Comparison of ENCODE assay signal across 1 cellular context in the genomic region with DNA sequence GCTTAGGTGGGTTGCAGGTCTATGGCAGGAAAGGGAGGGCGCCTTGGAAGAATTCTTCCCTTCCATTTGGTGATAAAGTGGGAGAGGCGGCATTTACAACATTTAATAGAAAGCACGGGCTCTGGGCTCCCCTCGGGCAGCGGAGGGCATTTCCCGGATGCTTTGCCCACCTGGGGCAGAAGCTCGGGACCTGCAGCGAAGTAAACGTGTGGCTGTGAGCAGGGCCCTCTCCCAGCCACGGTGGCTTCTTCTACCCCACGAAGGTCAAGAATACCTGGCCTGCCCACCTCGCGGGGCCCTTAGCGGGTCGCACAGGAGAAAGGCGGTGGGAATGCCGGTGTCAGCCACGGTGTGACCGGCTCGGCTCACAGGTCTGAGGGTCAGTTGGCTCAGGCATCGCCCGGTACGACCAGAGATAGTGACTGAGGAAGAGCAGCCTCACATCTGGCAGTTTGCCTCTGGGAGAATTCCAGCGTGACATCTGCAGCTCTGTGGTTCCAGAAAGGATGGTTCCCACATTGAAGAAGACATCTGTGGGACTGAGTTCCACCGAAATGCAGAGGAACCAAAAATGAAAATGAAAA.
TF ChIP-seq lines count a peak whose summit lies in the region.

No MANE protein-coding gene starts in this region.

TF ChIP-seq in HepG2, 621 proteins besides CTCF, POLR2A, EP300 and RAD21 (continued from another document and continues in another):
- TF ChIP-seq, protein P1, sequence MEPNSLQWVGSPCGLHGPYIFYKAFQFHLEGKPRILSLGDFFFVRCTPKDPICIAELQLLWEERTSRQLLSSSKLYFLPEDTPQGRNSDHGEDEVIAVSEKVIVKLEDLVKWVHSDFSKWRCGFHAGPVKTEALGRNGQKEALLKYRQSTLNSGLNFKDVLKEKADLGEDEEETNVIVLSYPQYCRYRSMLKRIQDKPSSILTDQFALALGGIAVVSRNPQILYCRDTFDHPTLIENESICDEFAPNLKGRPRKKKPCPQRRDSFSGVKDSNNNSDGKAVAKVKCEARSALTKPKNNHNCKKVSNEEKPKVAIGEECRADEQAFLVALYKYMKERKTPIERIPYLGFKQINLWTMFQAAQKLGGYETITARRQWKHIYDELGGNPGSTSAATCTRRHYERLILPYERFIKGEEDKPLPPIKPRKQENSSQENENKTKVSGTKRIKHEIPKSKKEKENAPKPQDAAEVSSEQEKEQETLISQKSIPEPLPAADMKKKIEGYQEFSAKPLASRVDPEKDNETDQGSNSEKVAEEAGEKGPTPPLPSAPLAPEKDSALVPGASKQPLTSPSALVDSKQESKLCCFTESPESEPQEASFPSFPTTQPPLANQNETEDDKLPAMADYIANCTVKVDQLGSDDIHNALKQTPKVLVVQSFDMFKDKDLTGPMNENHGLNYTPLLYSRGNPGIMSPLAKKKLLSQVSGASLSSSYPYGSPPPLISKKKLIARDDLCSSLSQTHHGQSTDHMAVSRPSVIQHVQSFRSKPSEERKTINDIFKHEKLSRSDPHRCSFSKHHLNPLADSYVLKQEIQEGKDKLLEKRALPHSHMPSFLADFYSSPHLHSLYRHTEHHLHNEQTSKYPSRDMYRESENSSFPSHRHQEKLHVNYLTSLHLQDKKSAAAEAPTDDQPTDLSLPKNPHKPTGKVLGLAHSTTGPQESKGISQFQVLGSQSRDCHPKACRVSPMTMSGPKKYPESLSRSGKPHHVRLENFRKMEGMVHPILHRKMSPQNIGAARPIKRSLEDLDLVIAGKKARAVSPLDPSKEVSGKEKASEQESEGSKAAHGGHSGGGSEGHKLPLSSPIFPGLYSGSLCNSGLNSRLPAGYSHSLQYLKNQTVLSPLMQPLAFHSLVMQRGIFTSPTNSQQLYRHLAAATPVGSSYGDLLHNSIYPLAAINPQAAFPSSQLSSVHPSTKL (CRISPR knock-in tag; IDR thresholded peaks at IDR 0.05), result 0 out of 2 replicates have a peak, but pooled peaks have one; percentile 6
- TF ChIP-seq NFKBIZ (CRISPR knock-in tag; IDR thresholded peaks at IDR 0.05) (no peak), ZBTB3 (CRISPR knock-in tag; IDR thresholded peaks at IDR 0.05; ENCODE audit: borderline replicate concordance, low read depth) (no peak), ZNF709 (CRISPR knock-in tag; IDR thresholded peaks at IDR 0.05) (0 out of 2 replicates have a peak, but pooled peaks have one; percentile 34), RELA (CRISPR knock-in tag; IDR thresholded peaks at IDR 0.05) (no peak), IKZF1 (IDR thresholded peaks at IDR 0.05) (no peak), ZFX (CRISPR knock-in tag; IDR thresholded peaks at IDR 0.05; ENCODE audit: low read depth) (peak; percentile 57; the same call in 1 of the 2 replicates), ZNF841 (CRISPR knock-in tag; IDR thresholded peaks at IDR 0.05; ENCODE audit: borderline replicate concordance) (no peak), ZBTB7A (CRISPR knock-in tag; IDR thresholded peaks at IDR 0.05) (no peak), TOE1 (CRISPR knock-in tag; IDR thresholded peaks at IDR 0.05) (no peak), NFIC (IDR thresholded peaks at IDR 0.05; ENCODE audit: low read length) (no peak), HNRNPL (IDR thresholded peaks at IDR 0.05; ENCODE audit: low read depth, low read length) (peak; percentile 92), U2AF2 (IDR thresholded peaks at IDR 0.05; ENCODE audit: low read depth, low read length) (no peak), NAIF1 (CRISPR knock-in tag; IDR thresholded peaks at IDR 0.05; ENCODE audit: borderline replicate concordance) (no peak), ZNF138 (CRISPR knock-in tag; IDR thresholded peaks at IDR 0.05; ENCODE audit: low read depth) (no peak), ZMYM4 (CRISPR knock-in tag; IDR thresholded peaks at IDR 0.05) (peak; percentile 8; the same call in 1 of the 2 replicates), PCBP2 (optimal IDR thresholded peaks at IDR 0.05; ENCODE audit: low read depth, low read length, poor library complexity, severe bottlenecking) (no peak), KMT2A (CRISPR knock-in tag; IDR thresholded peaks at IDR 0.05) (0 out of 2 replicates have a peak, but pooled peaks have one; percentile 16), ZBTB42 (CRISPR knock-in tag; IDR thresholded peaks at IDR 0.05) (peak; percentile 87; the same call in 1 of the 2 replicates), KDM1A (CRISPR knock-in tag; IDR thresholded peaks at IDR 0.05) (no peak), NRL (CRISPR knock-in tag; IDR thresholded peaks at IDR 0.05; ENCODE audit: borderline replicate concordance) (no peak), CBX5 (CRISPR knock-in tag; IDR thresholded peaks at IDR 0.05; ENCODE audit: borderline replicate concordance) (no peak), MYNN (CRISPR knock-in tag; IDR thresholded peaks at IDR 0.05; ENCODE audit: low read depth) (no peak), ISX (CRISPR knock-in tag; conservative IDR thresholded peaks at IDR 0.05) (no peak), KDM2A (CRISPR knock-in tag; IDR thresholded peaks at IDR 0.05; ENCODE audit: borderline replicate concordance, low read depth) (peak; percentile 8; the same call in 1 of the 2 replicates), ZSCAN31 (CRISPR knock-in tag; IDR thresholded peaks at IDR 0.05; ENCODE audit: low read depth) (peak; percentile 81; the same call in 1 of the 2 replicates), HNRNPUL1 (IDR thresholded peaks at IDR 0.05; ENCODE audit: low read depth, low read length) (no peak), POLR2G (IDR thresholded peaks at IDR 0.05; ENCODE audit: low read depth, low read length) (no peak), KMT2B (CRISPR knock-in tag; IDR thresholded peaks at IDR 0.05) (no peak), JUN (CRISPR knock-in tag; IDR thresholded peaks at IDR 0.05) (no peak), ZNF354B (CRISPR knock-in tag; IDR thresholded peaks at IDR 0.05) (no peak), ZNF772 (CRISPR knock-in tag; IDR thresholded peaks at IDR 0.05) (0 out of 2 replicates have a peak, but pooled peaks have one; percentile 35), NR3C1 (CRISPR knock-in tag; IDR thresholded peaks at IDR 0.05) (no peak), ZKSCAN8 (CRISPR knock-in tag; IDR thresholded peaks at IDR 0.05; ENCODE audit: borderline replicate concordance) (no peak), ZNF225 (CRISPR knock-in tag; IDR thresholded peaks at IDR 0.05) (peak; percentile 79; the same call in 1 of the 2 replicates), ATM (IDR thresholded peaks at IDR 0.05; ENCODE audit: borderline replicate concordance) (no peak), ARNT2 (CRISPR knock-in tag; IDR thresholded peaks at IDR 0.05; ENCODE audit: low read depth) (peak; percentile 3; the same call in 1 of the 2 replicates), TBX2 (CRISPR knock-in tag; IDR thresholded peaks at IDR 0.05; ENCODE audit: borderline replicate concordance) (peak; percentile 37; the same call in 1 of the 2 replicates), SSRP1 (CRISPR knock-in tag; IDR thresholded peaks at IDR 0.05) (no peak), ZFP37 (CRISPR knock-in tag; IDR thresholded peaks at IDR 0.05; ENCODE audit: borderline replicate concordance) (no peak), ZNF501 (CRISPR knock-in tag; IDR thresholded peaks at IDR 0.05) (no peak), CENPT (CRISPR knock-in tag; IDR thresholded peaks at IDR 0.05; ENCODE audit: low read depth) (no peak), MEIS2 (CRISPR knock-in tag; IDR thresholded peaks at IDR 0.05) (no peak), FLYWCH1 (CRISPR knock-in tag; IDR thresholded peaks at IDR 0.05) (no peak)
- TF ChIP-seq, protein P2, sequence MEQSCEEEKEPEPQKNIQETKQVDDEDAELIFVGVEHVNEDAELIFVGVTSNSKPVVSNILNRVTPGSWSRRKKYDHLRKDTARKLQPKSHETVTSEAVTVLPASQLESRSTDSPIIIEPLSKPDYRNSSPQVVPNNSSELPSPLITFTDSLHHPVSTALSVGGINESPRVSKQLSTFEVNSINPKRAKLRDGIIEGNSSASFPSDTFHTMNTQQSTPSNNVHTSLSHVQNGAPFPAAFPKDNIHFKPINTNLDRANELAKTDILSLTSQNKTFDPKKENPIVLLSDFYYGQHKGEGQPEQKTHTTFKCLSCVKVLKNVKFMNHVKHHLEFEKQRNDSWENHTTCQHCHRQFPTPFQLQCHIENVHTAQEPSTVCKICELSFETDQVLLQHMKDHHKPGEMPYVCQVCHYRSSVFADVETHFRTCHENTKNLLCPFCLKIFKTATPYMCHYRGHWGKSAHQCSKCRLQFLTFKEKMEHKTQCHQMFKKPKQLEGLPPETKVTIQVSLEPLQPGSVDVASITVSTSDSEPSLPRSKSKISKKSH (CRISPR knock-in tag; IDR thresholded peaks at IDR 0.05; ENCODE audit: borderline replicate concordance), result peak; percentile 25; the same call in 1 of the 2 replicates
- TF ChIP-seq, protein P3, sequence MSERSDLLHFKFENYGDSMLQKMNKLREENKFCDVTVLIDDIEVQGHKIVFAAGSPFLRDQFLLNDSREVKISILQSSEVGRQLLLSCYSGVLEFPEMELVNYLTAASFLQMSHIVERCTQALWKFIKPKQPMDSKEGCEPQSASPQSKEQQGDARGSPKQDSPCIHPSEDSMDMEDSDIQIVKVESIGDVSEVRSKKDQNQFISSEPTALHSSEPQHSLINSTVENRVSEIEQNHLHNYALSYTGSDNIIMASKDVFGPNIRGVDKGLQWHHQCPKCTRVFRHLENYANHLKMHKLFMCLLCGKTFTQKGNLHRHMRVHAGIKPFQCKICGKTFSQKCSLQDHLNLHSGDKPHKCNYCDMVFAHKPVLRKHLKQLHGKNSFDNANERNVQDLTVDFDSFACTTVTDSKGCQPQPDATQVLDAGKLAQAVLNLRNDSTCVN (CRISPR knock-in tag; IDR thresholded peaks at IDR 0.05; ENCODE audit: borderline replicate concordance), result no peak
- TF ChIP-seq, protein P4, sequence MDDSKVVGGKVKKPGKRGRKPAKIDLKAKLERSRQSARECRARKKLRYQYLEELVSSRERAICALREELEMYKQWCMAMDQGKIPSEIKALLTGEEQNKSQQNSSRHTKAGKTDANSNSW (CRISPR knock-in tag; IDR thresholded peaks at IDR 0.05; ENCODE audit: borderline replicate concordance), result no peak
- TF ChIP-seq, protein P5, sequence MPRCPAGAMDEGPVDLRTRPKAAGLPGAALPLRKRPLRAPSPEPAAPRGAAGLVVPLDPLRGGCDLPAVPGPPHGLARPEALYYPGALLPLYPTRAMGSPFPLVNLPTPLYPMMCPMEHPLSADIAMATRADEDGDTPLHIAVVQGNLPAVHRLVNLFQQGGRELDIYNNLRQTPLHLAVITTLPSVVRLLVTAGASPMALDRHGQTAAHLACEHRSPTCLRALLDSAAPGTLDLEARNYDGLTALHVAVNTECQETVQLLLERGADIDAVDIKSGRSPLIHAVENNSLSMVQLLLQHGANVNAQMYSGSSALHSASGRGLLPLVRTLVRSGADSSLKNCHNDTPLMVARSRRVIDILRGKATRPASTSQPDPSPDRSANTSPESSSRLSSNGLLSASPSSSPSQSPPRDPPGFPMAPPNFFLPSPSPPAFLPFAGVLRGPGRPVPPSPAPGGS (CRISPR knock-in tag; IDR thresholded peaks at IDR 0.05), result no peak
- TF ChIP-seq, protein P6, sequence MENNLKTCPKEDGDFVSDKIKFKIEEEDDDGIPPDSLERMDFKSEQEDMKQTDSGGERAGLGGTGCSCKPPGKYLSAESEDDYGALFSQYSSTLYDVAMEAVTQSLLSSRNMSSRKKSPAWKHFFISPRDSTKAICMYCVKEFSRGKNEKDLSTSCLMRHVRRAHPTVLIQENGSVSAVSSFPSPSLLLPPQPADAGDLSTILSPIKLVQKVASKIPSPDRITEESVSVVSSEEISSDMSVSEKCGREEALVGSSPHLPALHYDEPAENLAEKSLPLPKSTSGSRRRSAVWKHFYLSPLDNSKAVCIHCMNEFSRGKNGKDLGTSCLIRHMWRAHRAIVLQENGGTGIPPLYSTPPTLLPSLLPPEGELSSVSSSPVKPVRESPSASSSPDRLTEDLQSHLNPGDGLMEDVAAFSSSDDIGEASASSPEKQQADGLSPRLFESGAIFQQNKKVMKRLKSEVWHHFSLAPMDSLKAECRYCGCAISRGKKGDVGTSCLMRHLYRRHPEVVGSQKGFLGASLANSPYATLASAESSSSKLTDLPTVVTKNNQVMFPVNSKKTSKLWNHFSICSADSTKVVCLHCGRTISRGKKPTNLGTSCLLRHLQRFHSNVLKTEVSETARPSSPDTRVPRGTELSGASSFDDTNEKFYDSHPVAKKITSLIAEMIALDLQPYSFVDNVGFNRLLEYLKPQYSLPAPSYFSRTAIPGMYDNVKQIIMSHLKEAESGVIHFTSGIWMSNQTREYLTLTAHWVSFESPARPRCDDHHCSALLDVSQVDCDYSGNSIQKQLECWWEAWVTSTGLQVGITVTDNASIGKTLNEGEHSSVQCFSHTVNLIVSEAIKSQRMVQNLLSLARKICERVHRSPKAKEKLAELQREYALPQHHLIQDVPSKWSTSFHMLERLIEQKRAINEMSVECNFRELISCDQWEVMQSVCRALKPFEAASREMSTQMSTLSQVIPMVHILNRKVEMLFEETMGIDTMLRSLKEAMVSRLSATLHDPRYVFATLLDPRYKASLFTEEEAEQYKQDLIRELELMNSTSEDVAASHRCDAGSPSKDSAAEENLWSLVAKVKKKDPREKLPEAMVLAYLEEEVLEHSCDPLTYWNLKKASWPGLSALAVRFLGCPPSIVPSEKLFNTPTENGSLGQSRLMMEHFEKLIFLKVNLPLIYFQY (CRISPR knock-in tag; IDR thresholded peaks at IDR 0.05; ENCODE audit: borderline replicate concordance), result no peak
- TF ChIP-seq, protein P7, sequence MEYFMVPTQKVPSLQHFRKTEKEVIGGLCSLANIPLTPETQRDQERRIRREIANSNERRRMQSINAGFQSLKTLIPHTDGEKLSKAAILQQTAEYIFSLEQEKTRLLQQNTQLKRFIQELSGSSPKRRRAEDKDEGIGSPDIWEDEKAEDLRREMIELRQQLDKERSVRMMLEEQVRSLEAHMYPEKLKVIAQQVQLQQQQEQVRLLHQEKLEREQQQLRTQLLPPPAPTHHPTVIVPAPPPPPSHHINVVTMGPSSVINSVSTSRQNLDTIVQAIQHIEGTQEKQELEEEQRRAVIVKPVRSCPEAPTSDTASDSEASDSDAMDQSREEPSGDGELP (IDR thresholded peaks at IDR 0.05; ENCODE audit: borderline replicate concordance, low read depth), result peak; percentile 4; the same call in 1 of the 2 replicates
